Comparison of ENCODE assay signal across 16 cellular contexts in genomic region chr1:79100385-79100784, GRCh38.
DNase-seq lines count a peak whose midpoint lies in the region; ATAC-seq, FAIRE-seq and TF ChIP-seq lines count a peak whose summit lies in the region.
"Had no signal": no experiment of that assay in that cellular context is flagged by ENCODE, and none has a peak within 500 bp of the region (broad histone marks: within the 10 kb centered on the region; RNA-seq: fewer than 3 reads in every experiment).

No MANE protein-coding gene starts in this region.

- H3K4me1 ChIP-seq in HEK293 (ENCODE audit: control insufficient read depth, insufficient read depth, low read length) (no peaks in the 10 kb centered on the region), adipocyte (ENCODE audit: control insufficient read depth, insufficient read depth, low read length) (peaks cover 2% of the 10 kb centered on the region)

- H3K9ac ChIP-seq in adipocyte (ENCODE audit: low read length), result no peak overlapping the region
- H3K9ac ChIP-seq: SK-N-SH had no signal

- H3K9me3 ChIP-seq in HEK293 (ENCODE audit: control insufficient read depth, insufficient read depth, low read depth, low read length) (no peaks in the 10 kb centered on the region), adipocyte (ENCODE audit: control insufficient read depth, low read length) (no peaks in the 10 kb centered on the region)
- H3K9me3 ChIP-seq: SK-N-SH, thoracic aorta had no signal

- ATAC-seq in HG03135 (IDR thresholded peaks at IDR 0.05; ENCODE audit: unreplicated experiment), result no peak
- ATAC-seq: left lobe of liver had no signal

- no peak overlapping the region for H3K4me3 ChIP-seq in HEK293 (ENCODE audit: low read depth, low read length)
- no peak overlapping the region for H3K4me3 ChIP-seq in adipocyte (ENCODE audit: low read length)
- H3K4me3 ChIP-seq in fibroblast of the aortic adventitia (ENCODE audit: low read depth, low read length), result no peak overlapping the region
- H3K4me3 ChIP-seq: thoracic aorta had no signal

- POLR2A ChIA-PET in HEK293 (lab: Yijun Ruan, JAX), result interaction anchor here (0.7 kb wide), 1 partner anchor 31 kb away, joined by 5 read pairs; no protein-coding TSS in a partner anchor

- H3K36me3 ChIP-seq in HEK293 (ENCODE audit: control insufficient read depth in 2 of 2, insufficient read depth in 1 of 2, low read length in 2 of 2) (no peaks in the 10 kb centered on the region), adipocyte (ENCODE audit: control insufficient read depth, insufficient read depth, low read length, severe bottlenecking) (no peaks in the 10 kb centered on the region)
- H3K36me3 ChIP-seq: thoracic aorta, WERI-Rb-1 had no signal

- no peak for FAIRE-seq in urothelium cell line (lab: Jason Lieb, UNC)
- FAIRE-seq: D721Med, small intestine had no signal

- CTCF ChIA-PET in HEK293 (lab: Yijun Ruan, JAX), result no interaction called here

- TF ChIP-seq CTCF in HEK293 (tag by site-specific recombination; IDR thresholded peaks at IDR 0.05), result no peak
- TF ChIP-seq CTCF in fibroblast of the aortic adventitia (IDR thresholded peaks at IDR 0.05; ENCODE audit: insufficient read depth, low read length), result no peak

- no peaks in the 10 kb centered on the region for H3K27me3 ChIP-seq in adipocyte (replicated peaks; ENCODE audit: control insufficient read depth, insufficient read depth, low read length)

- H3K27ac ChIP-seq in HEK293 (ENCODE audit: extremely low read depth, low read depth, low read length), result no peak overlapping the region
- H3K27ac ChIP-seq: thoracic aorta, WERI-Rb-1 had no signal

- DNase-seq in adipocyte (ENCODE audit: low read depth), result peak; percentile 43
- peak; percentile 54 for DNase-seq in fibroblast of the aortic adventitia (ENCODE audit: low read depth)
- peak; percentile 46 for DNase-seq in urothelium cell line (ENCODE audit: low spot score)
- DNase-seq in SIG-M5 treated with dmso at 0.1 percent for 504 hours (lab: John Stamatoyannopoulos, UW; ENCODE audit: unreplicated experiment), result no peak
- no peak for DNase-seq in NCI-H524 (lab: John Stamatoyannopoulos, UW)
- DNase-seq: activated naive CD8-positive, alpha-beta T cell treated with anti-CD3 and anti-CD28 coated beads, Interleukin-2, amount 10 ng/mL, durations not matched to agents 7 days and 5 days; NCI-H187; NCI-H69; SK-N-SH; small intestine; WERI-Rb-1 had no signal

TF ChIP-seq in HEK293, 187 proteins besides CTCF, POLR2A, EP300 and RAD21:
- 0 out of 2 replicates have a peak, but pooled peaks have one; percentile 12 for TF ChIP-seq SCRT2 (tag by site-specific recombination; IDR thresholded peaks at IDR 0.05)
- TF ChIP-seq KLF8 (tag by site-specific recombination; IDR thresholded peaks at IDR 0.05), result no peak
- no peak for TF ChIP-seq ZNF169 (tag by site-specific recombination; IDR thresholded peaks at IDR 0.05)
- TF ChIP-seq SP3 (tag by site-specific recombination; IDR thresholded peaks at IDR 0.05), result no peak
- TF ChIP-seq, protein P1, sequence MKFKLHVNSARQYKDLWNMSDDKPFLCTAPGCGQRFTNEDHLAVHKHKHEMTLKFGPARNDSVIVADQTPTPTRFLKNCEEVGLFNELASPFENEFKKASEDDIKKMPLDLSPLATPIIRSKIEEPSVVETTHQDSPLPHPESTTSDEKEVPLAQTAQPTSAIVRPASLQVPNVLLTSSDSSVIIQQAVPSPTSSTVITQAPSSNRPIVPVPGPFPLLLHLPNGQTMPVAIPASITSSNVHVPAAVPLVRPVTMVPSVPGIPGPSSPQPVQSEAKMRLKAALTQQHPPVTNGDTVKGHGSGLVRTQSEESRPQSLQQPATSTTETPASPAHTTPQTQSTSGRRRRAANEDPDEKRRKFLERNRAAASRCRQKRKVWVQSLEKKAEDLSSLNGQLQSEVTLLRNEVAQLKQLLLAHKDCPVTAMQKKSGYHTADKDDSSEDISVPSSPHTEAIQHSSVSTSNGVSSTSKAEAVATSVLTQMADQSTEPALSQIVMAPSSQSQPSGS (tag by site-specific recombination; IDR thresholded peaks at IDR 0.05; ENCODE audit: low read depth), result peak; percentile 73; the same call in 1 of the 2 replicates
- TF ChIP-seq ZBTB48 (tag by site-specific recombination; IDR thresholded peaks at IDR 0.05), result no peak
- TF ChIP-seq, protein P2, sequence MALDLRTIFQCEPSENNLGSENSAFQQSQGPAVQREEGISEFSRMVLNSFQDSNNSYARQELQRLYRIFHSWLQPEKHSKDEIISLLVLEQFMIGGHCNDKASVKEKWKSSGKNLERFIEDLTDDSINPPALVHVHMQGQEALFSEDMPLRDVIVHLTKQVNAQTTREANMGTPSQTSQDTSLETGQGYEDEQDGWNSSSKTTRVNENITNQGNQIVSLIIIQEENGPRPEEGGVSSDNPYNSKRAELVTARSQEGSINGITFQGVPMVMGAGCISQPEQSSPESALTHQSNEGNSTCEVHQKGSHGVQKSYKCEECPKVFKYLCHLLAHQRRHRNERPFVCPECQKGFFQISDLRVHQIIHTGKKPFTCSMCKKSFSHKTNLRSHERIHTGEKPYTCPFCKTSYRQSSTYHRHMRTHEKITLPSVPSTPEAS (tag by site-specific recombination; IDR thresholded peaks at IDR 0.05), result no peak
- TF ChIP-seq ZNF560 (tag by site-specific recombination; IDR thresholded peaks at IDR 0.05; ENCODE audit: borderline replicate concordance), result no peak

Comparison
In these comparisons a context has a peak if more than half of its experiments do, and no peak if none do; other contexts are left out.
1. DNase-seq: peak in adipocyte (single experiment), fibroblast of the aortic adventitia (single experiment) and urothelium cell line (single experiment); none in SIG-M5 treated with dmso at 0.1 percent for 504 hours (single experiment) and NCI-H524 (0 of 2).